Comparison of ENCODE assay signal across 8 cellular contexts in genomic region chr7:50092579-50093411, GRCh38. TPM values are rescaled to one million over a fixed set of nuclear protein-coding genes. Genes with fewer than 3 reads are reported as not detected.
DNase-seq lines count a peak whose midpoint lies in the region; ATAC-seq and TF ChIP-seq lines count a peak whose summit lies in the region.

Gene ZPBP (minus strand): TSS chr7:50093246. CDS start chr7:50093194, 52 bp downstream.

- no peaks in the 10 kb centered on the region for H3K36me3 ChIP-seq in WERI-Rb-1
- no peaks in the 10 kb centered on the region for H3K36me3 ChIP-seq in right lobe of liver

- intact Hi-C loops in right lobe of liver (cut with DNase I): no loop called here

- no peak within 1 kb of the TSS for H3K27ac Mint-ChIP-seq in chondrocyte (ENCODE audit: unreplicated experiment)

- H3K4me3 ChIP-seq in WERI-Rb-1 (ENCODE audit: low read depth, low read length): no peak within 1 kb of the TSS
- H3K4me3 ChIP-seq in right lobe of liver: peak within 1 kb of the TSS; percentile 27 to 58 (median 42)

- TF ChIP-seq POLR2A in right lobe of liver (IDR thresholded peaks at IDR 0.05): no peak

- H3K36me3 Mint-ChIP-seq in chondrocyte (ENCODE audit: low read depth): no peaks in the 10 kb centered on the region

- no peaks in the 10 kb centered on the region for H3K27me3 ChIP-seq in WERI-Rb-1 (ENCODE audit: insufficient read depth, low read depth, severe bottlenecking)
- no peaks in the 10 kb centered on the region for H3K27me3 ChIP-seq in right lobe of liver

- TF ChIP-seq CTCF in WERI-Rb-1 (IDR thresholded peaks at IDR 0.05; ENCODE audit: low read depth, low read length) (peak; percentile 30; the same call in 1 of the 2 replicates), chondrocyte (IDR thresholded peaks at IDR 0.05) (peak; percentile 90), right lobe of liver (IDR thresholded peaks at IDR 0.05) (peak; percentile 71 to 89 (median 78))

- H3K4me1 Mint-ChIP-seq in chondrocyte (ENCODE audit: low read depth): peaks cover 4% of the 10 kb centered on the region

- H3K27ac ChIP-seq in WERI-Rb-1: no peak within 1 kb of the TSS
- H3K27ac ChIP-seq in right lobe of liver: no peak within 1 kb of the TSS

- peaks cover 25% of the 10 kb centered on the region for H3K27me3 Mint-ChIP-seq in chondrocyte (ENCODE audit: low read depth)

- no peaks in the 10 kb centered on the region for H3K9me3 ChIP-seq in WERI-Rb-1 (ENCODE audit: severe bottlenecking)
- H3K9me3 ChIP-seq in right lobe of liver: no peaks in the 10 kb centered on the region

- no peaks in the 10 kb centered on the region for H3K4me1 ChIP-seq in right lobe of liver

- peaks cover 8% of the 10 kb centered on the region for H3K9me3 Mint-ChIP-seq in chondrocyte (ENCODE audit: low read depth)

- H3K4me3 Mint-ChIP-seq in chondrocyte (ENCODE audit: unreplicated experiment): peak within 1 kb of the TSS; percentile 33

- ATAC-seq in HG02763 (IDR thresholded peaks at IDR 0.05; ENCODE audit: unreplicated experiment): peak; percentile 64
- peak; percentile 90 to 99 (median 94) for ATAC-seq in right lobe of liver

- DNase-seq in NCI-H2107 treated with DMSO at 0.1 percent for 48 hours (lab: John Stamatoyannopoulos, UW; ENCODE audit: unreplicated experiment) (peak; percentile 35), NCI-H2107 (lab: John Stamatoyannopoulos, UW) (no peak), NCI-H1694 (lab: John Stamatoyannopoulos, UW) (peak; percentile 3), WERI-Rb-1 (no peak), chondrocyte (ENCODE audit: low spot score) (no peak), right lobe of liver (peak in 2 of 3 donors; percentile 28 to 58)
- DNase-seq in stimulated activated CD4-positive, alpha-beta T cell treated with anti-CD3 and anti-CD28 coated beads, TNF-alpha, amount 100 ng/mL, for 24 hours (ENCODE audit: low read depth in 3 of 3): peak; percentile 11 to 52 (median 32)

- 10% methylated on average over 23 of the region's 51 CpGs for WGBS in right lobe of liver (ENCODE audit: insufficient coverage, low coverage, low lambda C conversion rate, missing lambda C conversion rate)

RNA-seq across cellular contexts. Expression of gene ZPBP, which starts in this region (rescaled TPM):
- total RNA-seq in chondrocyte: not detected in 3 replicates
- total RNA-seq in right lobe of liver: not detected

Comparison
In these comparisons a context has a peak if more than half of its experiments do, and no peak if none do; other contexts are left out.
1. DNase-seq: peak in NCI-H2107 treated with DMSO at 0.1 percent for 48 hours (single experiment), NCI-H1694 (single experiment) and stimulated activated CD4-positive, alpha-beta T cell treated with anti-CD3 and anti-CD28 coated beads, TNF-alpha, amount 100 ng/mL, for 24 hours (3 of 3); none in NCI-H2107 (single experiment), WERI-Rb-1 (single experiment) and chondrocyte (single experiment).
2. Peak in DNase-seq, ATAC-seq and H3K4me3 ChIP-seq in right lobe of liver; RNA of the gene not detected or under 1 TPM.
3. CTCF ChIP-seq: peak in every context shown above with its lines; median percentile 90 in chondrocyte; 78 in right lobe of liver; 30 in WERI-Rb-1.